Comparison of ENCODE assay signal across 15 cellular contexts in genomic region chr1:185601189-185601588, GRCh38.
A peak's percentile ranks its signal among the peaks of the same experiment; 100 is the strongest.
DNase-seq lines count a peak whose midpoint lies in the region; ATAC-seq, FAIRE-seq and TF ChIP-seq lines count a peak whose summit lies in the region.
"Had no signal": no experiment of that assay in that cellular context is flagged by ENCODE, and none has a peak within 500 bp of the region (broad histone marks: within the 10 kb centered on the region; RNA-seq: fewer than 3 reads in every experiment).

No MANE protein-coding gene starts in this region.

- DNase-seq in GM12865 (ENCODE audit: low read depth) (peak; percentile 9), GM19239 (ENCODE audit: insufficient read length, low spot score) (no peak), kidney tubule cell (ENCODE audit: low spot score) (no peak), germinal center (ENCODE audit: low spot score) (no peak)
- DNase-seq in activated T-cell treated with anti-CD3 and anti-CD28 coated beads, Interleukin-2, amount 50 U/mL, for 4 hours: no peak
- DNase-seq in stimulated activated naive CD4-positive, alpha-beta T cell treated with Interleukin-2 at 50 U/mL for 16 hours (lab: John Stamatoyannopoulos, UW): no peak
- DNase-seq: activated CD4-positive, alpha-beta T cell treated with anti-CD3 and anti-CD28 coated beads for 4 hours; IMR-90; natural killer cell; NCI-H1048; PC-9; upper lobe of right lung had no signal

- no peaks in the 10 kb centered on the region for H3K27me3 Mint-ChIP-seq in activated T-cell treated with anti-CD3 and anti-CD28 coated beads, Interleukin-2, amount 50 U/mL, for 4 hours (ENCODE audit: low read depth)

- FAIRE-seq in GM19239 (lab: Jason Lieb, UNC): peak; percentile 58

- ATAC-seq in HG02642 (IDR thresholded peaks at IDR 0.05; ENCODE audit: poor library complexity, unreplicated experiment) (peak; percentile 44), HG03521 (IDR thresholded peaks at IDR 0.05; ENCODE audit: unreplicated experiment) (peak; percentile 55)
- no peak for ATAC-seq in activated T-cell treated with anti-CD3 and anti-CD28 coated beads, Interleukin-2, amount 50 U/mL, for 4 hours
- ATAC-seq: natural killer cell, upper lobe of right lung had no signal

- H3K4me3 ChIP-seq in GM12865 (ENCODE audit: low read depth, low read length): no peak overlapping the region
- H3K4me3 ChIP-seq: ascending aorta, PC-9, upper lobe of right lung had no signal

- H3K4me1 Mint-ChIP-seq in activated T-cell treated with anti-CD3 and anti-CD28 coated beads, Interleukin-2, amount 50 U/mL, for 4 hours (ENCODE audit: low read depth): peaks cover 3% of the 10 kb centered on the region

- no peaks in the 10 kb centered on the region for H3K9me3 Mint-ChIP-seq in activated T-cell treated with anti-CD3 and anti-CD28 coated beads, Interleukin-2, amount 50 U/mL, for 4 hours
- H3K9me3 Mint-ChIP-seq: natural killer cell had no signal

- no peaks in the 10 kb centered on the region for H3K36me3 Mint-ChIP-seq in activated T-cell treated with anti-CD3 and anti-CD28 coated beads, Interleukin-2, amount 50 U/mL, for 4 hours (ENCODE audit: insufficient read depth)
- H3K36me3 Mint-ChIP-seq: natural killer cell had no signal

- H3K4me3 Mint-ChIP-seq in activated T-cell treated with anti-CD3 and anti-CD28 coated beads, Interleukin-2, amount 50 U/mL, for 4 hours: no peak overlapping the region
- H3K4me3 Mint-ChIP-seq: natural killer cell had no signal

- no peak for TF ChIP-seq CTCF in GM12865 (IDR thresholded peaks at IDR 0.05; ENCODE audit: insufficient read depth, low read depth, low read length, missing control alignments)

Comparison
In these comparisons a context has a peak if more than half of its experiments do, and no peak if none do; other contexts are left out.
1. ATAC-seq: peak in HG02642 (single experiment) and HG03521 (single experiment); none in activated T-cell treated with anti-CD3 and anti-CD28 coated beads, Interleukin-2, amount 50 U/mL, for 4 hours (0 of 2).